ENCODE assay signal across 17 cellular contexts in genomic region chr7:39621261-39621660, GRCh38. TPM values are rescaled to one million over a fixed set of nuclear protein-coding genes. Genes with fewer than 3 reads are reported as not detected.
A peak's percentile ranks its signal among the peaks of the same experiment; 100 is the strongest.
DNase-seq lines count a peak whose midpoint lies in the region; ATAC-seq and TF ChIP-seq lines count a peak whose summit lies in the region.
"Had no signal": no experiment of that assay in that cellular context is flagged by ENCODE, and none has a peak within 500 bp of the region (broad histone marks: within the 10 kb centered on the region; RNA-seq: fewer than 3 reads in every experiment).

No MANE protein-coding gene starts in this region.

- POLR2A ChIA-PET in AG04449 (lab: Yijun Ruan, JAX), result interaction anchor here (1.0 to 1.8 kb wide), 4 partner anchors 12 to 112 kb away, joined by 3 to 7 read pairs (median 4); no protein-coding TSS in a partner anchor
- POLR2A ChIA-PET in naive thymus-derived CD4-positive, alpha-beta T cell (lab: Charles Lee), result interaction anchor here (0.7 to 6.3 kb wide), 8 partner anchors 10 to 114 kb away, joined by 3 to 50 read pairs (median 10); no protein-coding TSS in a partner anchor

- H3K36me3 Mint-ChIP-seq in naive thymus-derived CD4-positive, alpha-beta T cell, result peaks cover 0 to 15% (median 0%) of the 10 kb centered on the region in 5 donors

- peaks cover 0 to 10% (median 0%) of the 10 kb centered on the region in 5 donors for H3K27me3 Mint-ChIP-seq in naive thymus-derived CD4-positive, alpha-beta T cell
- H3K27me3 Mint-ChIP-seq: activated naive CD8-positive, alpha-beta T cell had no signal

- peak overlapping the region; percentile 1; the same call in 1 of the 2 replicates for H3K27ac ChIP-seq in HL-60 (replicated peaks)
- no peak overlapping the region for H3K27ac ChIP-seq in naive thymus-derived CD4-positive, alpha-beta T cell (ENCODE audit: low read depth, low read length)
- H3K27ac ChIP-seq: left ventricle myocardium inferior had no signal

- no peak overlapping the region for H3K9ac ChIP-seq in adipocyte (ENCODE audit: low read length)

- H3K4me3 Mint-ChIP-seq in naive thymus-derived CD4-positive, alpha-beta T cell, result no peak overlapping the region
- H3K4me3 Mint-ChIP-seq: dendritic cell treated with granulocyte-macrophage colony-stimulating factor and Interleukin-4, amounts not matched to agents 40 ng/mL and 50 ng/mL, for 4 days had no signal

- no peak overlapping the region for H3K27ac Mint-ChIP-seq in naive thymus-derived CD4-positive, alpha-beta T cell

- peak; percentile 87 for DNase-seq in AG04449 (ENCODE audit: low read depth, low spot score)
- DNase-seq in HL-60 (ENCODE audit: low read depth in 1 of 2, low spot score in 1 of 2), result no peak
- DNase-seq in adipocyte (ENCODE audit: low read depth), result peak; percentile 54
- peak; percentile 13 for DNase-seq in germinal center (ENCODE audit: low spot score)
- no peak for DNase-seq in naive thymus-derived CD4-positive, alpha-beta T cell
- no peak for DNase-seq in NCI-H446 (lab: John Stamatoyannopoulos, UW)
- DNase-seq in NCI-H1092 treated with DMSO at 0.1 percent for 48 hours (lab: John Stamatoyannopoulos, UW), result no peak
- DNase-seq: glutamatergic neuron; left ventricle myocardium inferior; NCI-H1048; NCI-H446 treated with DMSO at 0.1 percent for 48 hours; stimulated activated CD4-positive, alpha-beta T cell treated with anti-CD3 and anti-CD28 coated beads, Interleukin-15, amount 100 ng/mL, for 24 hours had no signal

- peaks cover 38% of the 10 kb centered on the region for H3K4me1 ChIP-seq in adipocyte (ENCODE audit: control insufficient read depth, insufficient read depth, low read length)
- peaks cover 17 to 26% of the 10 kb centered on the region in 2 donors for H3K4me1 ChIP-seq in naive thymus-derived CD4-positive, alpha-beta T cell (ENCODE audit: control insufficient read depth in 2 of 2, insufficient read depth in 2 of 2, low read length in 2 of 2)

- peaks cover 27 to 36% (median 33%) of the 10 kb centered on the region in 7 donors for H3K4me1 Mint-ChIP-seq in naive thymus-derived CD4-positive, alpha-beta T cell

- peaks cover 0 to 2% (median 0%) of the 10 kb centered on the region in 11 donors for H3K9me3 Mint-ChIP-seq in naive thymus-derived CD4-positive, alpha-beta T cell
- H3K9me3 Mint-ChIP-seq: dendritic cell treated with granulocyte-macrophage colony-stimulating factor and Interleukin-4, amounts not matched to agents 40 ng/mL and 50 ng/mL, for 4 days had no signal

- TF ChIP-seq CTCF in AG04449 (IDR thresholded peaks at IDR 0.05; ENCODE audit: insufficient read depth, low read length, missing control alignments), result no peak
- TF ChIP-seq CTCF in HL-60 (IDR thresholded peaks at IDR 0.05; ENCODE audit: insufficient read depth, low read length), result no peak

- intact Hi-C loops in naive thymus-derived CD4-positive, alpha-beta T cell (cut with micrococcal nuclease), result loop anchor here (5.0 to 10.0 kb wide), 3 partner anchors 56 to 716 kb away; partner anchors contain the start of gene VPS41 (in 2 of the 2)

- no peak overlapping the region for H3K4me3 ChIP-seq in AG04449 (ENCODE audit: low read depth, low read length)
- H3K4me3 ChIP-seq in HL-60 (replicated peaks; ENCODE audit: insufficient read depth, low read length), result no peak overlapping the region
- no peak overlapping the region for H3K4me3 ChIP-seq in adipocyte (ENCODE audit: low read length)
- no peak overlapping the region for H3K4me3 ChIP-seq in naive thymus-derived CD4-positive, alpha-beta T cell (ENCODE audit: low read length)
- H3K4me3 ChIP-seq: left ventricle myocardium inferior had no signal

- no peak for ATAC-seq in naive thymus-derived CD4-positive, alpha-beta T cell
- ATAC-seq in GM18520 (IDR thresholded peaks at IDR 0.05; ENCODE audit: unreplicated experiment), result no peak
- ATAC-seq: Panc1 had no signal

- CTCF ChIA-PET in AG04449 (lab: Yijun Ruan, JAX), result interaction anchor here (2.3 to 4.6 kb wide), 3 partner anchors 41 to 127 kb away, joined by 10 to 26 read pairs (median 11); no protein-coding TSS in a partner anchor
- CTCF ChIA-PET in naive thymus-derived CD4-positive, alpha-beta T cell (lab: Charles Lee), result interaction anchor here (0.5 to 3.0 kb wide), 5 partner anchors 10 to 125 kb away, joined by 3 to 11 read pairs (median 4); no protein-coding TSS in a partner anchor

- no peaks in the 10 kb centered on the region for H3K9me3 ChIP-seq in adipocyte (ENCODE audit: control insufficient read depth, low read length)
- H3K9me3 ChIP-seq in naive thymus-derived CD4-positive, alpha-beta T cell (ENCODE audit: control insufficient read depth in 2 of 3, low read length in 3 of 3), result no peaks in the 10 kb centered on the region
- H3K9me3 ChIP-seq: left ventricle myocardium inferior, neutrophil had no signal

- no peaks in the 10 kb centered on the region for H3K36me3 ChIP-seq in adipocyte (ENCODE audit: control insufficient read depth, insufficient read depth, low read length, severe bottlenecking)
- H3K36me3 ChIP-seq in naive thymus-derived CD4-positive, alpha-beta T cell (ENCODE audit: control insufficient read depth in 2 of 3, insufficient read depth in 3 of 3, low read length in 3 of 3), result peaks cover 0 to 3% (median 0%) of the 10 kb centered on the region in 3 experiments
- H3K36me3 ChIP-seq: left ventricle myocardium inferior, neutrophil had no signal

- H3K27me3 ChIP-seq in HL-60 (ENCODE audit: insufficient read depth, poor library complexity, severe bottlenecking), result no peaks in the 10 kb centered on the region
- H3K27me3 ChIP-seq in adipocyte (replicated peaks; ENCODE audit: control insufficient read depth, insufficient read depth, low read length), result no peaks in the 10 kb centered on the region
- no peaks in the 10 kb centered on the region for H3K27me3 ChIP-seq in naive thymus-derived CD4-positive, alpha-beta T cell (ENCODE audit: control insufficient read depth in 2 of 2, insufficient read depth in 2 of 2, low read length in 2 of 2)

RNA-seq across cellular contexts. Expression of gene RALA, which starts 2.1 kb away (rescaled TPM):
- total RNA-seq in naive thymus-derived CD4-positive, alpha-beta T cell, result 10 to 100 TPM; 24.8 to 48.2 (median 32.8) TPM
- polyA plus RNA-seq in naive thymus-derived CD4-positive, alpha-beta T cell, result 10 to 100 TPM; 40.2 to 44.3 TPM

RNA-seq across cellular contexts. Expression of gene YAE1, which starts 55.1 kb away (rescaled TPM):
- total RNA-seq in naive thymus-derived CD4-positive, alpha-beta T cell, result 10 to 100 TPM; 10.2 to 34.2 (median 15.3) TPM
- polyA plus RNA-seq in naive thymus-derived CD4-positive, alpha-beta T cell, result 10 to 100 TPM; 18.9 to 23.7 TPM

Comparison
In these comparisons a context has a peak if more than half of its experiments do, and no peak if none do; other contexts are left out.
1. DNase-seq: peak in AG04449 (single experiment), adipocyte (single experiment) and germinal center (single experiment); none in HL-60 (0 of 2), naive thymus-derived CD4-positive, alpha-beta T cell (0 of 9), NCI-H446 (0 of 2) and NCI-H1092 treated with DMSO at 0.1 percent for 48 hours (single experiment).